ENCODE assay signal across 1 cellular context in the genomic region with DNA sequence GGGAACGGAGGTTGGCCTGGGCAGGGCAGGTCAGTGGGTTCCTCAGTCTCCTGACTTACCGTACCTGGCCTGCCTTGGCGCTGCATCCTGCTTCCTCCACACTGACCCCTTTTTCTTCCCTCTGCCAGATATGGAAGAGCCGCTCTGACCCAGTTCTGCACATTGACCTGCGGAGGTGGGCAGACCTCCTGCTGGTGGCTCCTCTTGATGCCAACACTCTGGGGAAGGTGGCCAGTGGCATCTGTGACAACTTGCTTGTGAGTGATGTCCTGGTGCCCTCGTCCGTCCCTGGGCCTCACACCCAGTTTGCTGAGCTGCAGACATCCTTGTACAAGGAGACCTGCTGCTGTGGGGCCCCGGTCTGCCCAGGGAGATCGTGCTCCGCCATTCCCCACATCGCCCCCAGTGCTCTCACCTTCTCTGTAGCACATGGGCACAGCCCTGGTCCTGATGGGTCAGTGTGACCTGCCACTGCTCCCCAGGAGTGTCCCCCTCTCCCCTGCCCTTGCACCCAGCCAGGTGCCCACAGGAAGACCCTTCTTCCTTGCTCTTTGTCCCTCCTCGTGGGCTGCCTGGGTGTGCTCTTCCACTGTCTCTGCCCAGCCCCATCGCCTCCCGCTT.
TF ChIP-seq lines count a peak whose summit lies in the region.

No MANE protein-coding gene starts in this region.

TF ChIP-seq in liver, 16 proteins besides CTCF, POLR2A, EP300 and RAD21 (continued from another document):
- TF ChIP-seq ZBTB33 (IDR thresholded peaks at IDR 0.05) = no peak
- no peak for TF ChIP-seq EGR1 (IDR thresholded peaks at IDR 0.05; ENCODE audit: low read depth in 2 of 2)
- TF ChIP-seq FOXA2 (IDR thresholded peaks at IDR 0.05) = no peak
- no peak for TF ChIP-seq GABPA (IDR thresholded peaks at IDR 0.05 in 1 of 2, conservative IDR thresholded peaks at IDR 0.05 in 1 of 2)
- TF ChIP-seq TAF1 (conservative IDR thresholded peaks at IDR 0.05) = no peak
- no peak for TF ChIP-seq HNF4G (IDR thresholded peaks at IDR 0.05)
- TF ChIP-seq NR2F2 (IDR thresholded peaks at IDR 0.05) = no peak
- TF ChIP-seq RXRA (IDR thresholded peaks at IDR 0.05) = no peak
- TF ChIP-seq, protein P1, sequence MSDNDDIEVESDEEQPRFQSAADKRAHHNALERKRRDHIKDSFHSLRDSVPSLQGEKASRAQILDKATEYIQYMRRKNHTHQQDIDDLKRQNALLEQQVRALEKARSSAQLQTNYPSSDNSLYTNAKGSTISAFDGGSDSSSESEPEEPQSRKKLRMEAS (IDR thresholded peaks at IDR 0.05) = no peak
- no peak for TF ChIP-seq FOXA1 (IDR thresholded peaks at IDR 0.05)
- no peak for TF ChIP-seq SP1 (IDR thresholded peaks at IDR 0.05)
- TF ChIP-seq JUND (IDR thresholded peaks at IDR 0.05) = no peak
